In the genomic region with DNA sequence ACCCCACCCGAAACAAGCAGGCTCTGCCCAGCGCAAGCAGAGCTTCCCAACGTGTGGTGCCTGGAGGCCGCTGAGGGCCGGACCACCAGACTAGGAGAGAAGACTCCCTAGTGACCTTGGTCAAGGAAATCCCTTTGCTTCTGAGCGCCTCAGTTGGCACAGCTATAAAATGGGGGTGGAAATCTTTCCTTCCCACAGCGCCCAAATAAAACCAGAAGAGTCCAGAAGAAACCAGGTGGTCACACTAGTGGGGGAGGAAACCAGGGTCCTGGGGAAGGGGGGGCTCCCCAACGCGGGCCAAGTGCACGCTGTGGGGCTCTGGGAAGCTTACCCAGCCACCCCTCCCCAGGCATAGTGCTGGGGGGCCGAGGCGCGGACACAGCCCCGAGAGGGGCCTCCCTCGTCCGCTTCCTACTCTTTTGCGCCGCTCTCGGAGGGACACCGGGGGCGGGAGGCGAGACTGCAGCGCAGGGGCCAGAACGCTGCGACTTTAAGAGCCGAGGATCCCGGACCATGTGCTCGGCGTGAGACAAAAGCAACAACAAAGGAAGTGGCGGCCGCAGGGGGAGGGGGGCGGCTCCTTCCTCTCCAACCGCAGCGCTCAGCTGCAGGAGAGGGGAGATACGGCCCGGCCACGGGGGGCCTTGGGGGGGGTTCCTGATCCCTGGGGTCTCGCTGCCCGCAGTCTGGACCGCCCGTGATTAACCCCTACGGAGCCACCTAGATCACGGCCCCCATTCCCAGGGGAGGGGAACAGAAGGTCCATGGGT, we compare ENCODE assay signal across 8 cellular contexts. TPM values are rescaled to one million over a fixed set of nuclear protein-coding genes. Genes with fewer than 3 reads are reported as not detected.
DNase-seq lines count a peak whose midpoint lies in the region; ATAC-seq, FAIRE-seq and TF ChIP-seq lines count a peak whose summit lies in the region.

No MANE protein-coding gene starts in this region.

- H3K27ac Mint-ChIP-seq in activated naive CD8-positive, alpha-beta T cell treated with anti-CD3 and anti-CD28 coated beads, Interleukin-2, amount 50 U/mL, for 24 hours = peak overlapping the region; percentile 90

- WGBS in pancreas, 2 donors = 2% methylated on average over 37 to 43 of the region's 43 CpGs
- 0 to 1% methylated on average over 32 to 43 of the region's 43 CpGs for WGBS in tibial nerve, 2 donors

- TF ChIP-seq CTCF in pancreas (IDR thresholded peaks at IDR 0.05) = no peak
- no peak for TF ChIP-seq CTCF in tibial nerve (IDR thresholded peaks at IDR 0.05)

- H3K4me1 Mint-ChIP-seq in activated naive CD8-positive, alpha-beta T cell treated with anti-CD3 and anti-CD28 coated beads, Interleukin-2, amount 50 U/mL, for 24 hours = peaks cover 59% of the 10 kb centered on the region

- peak; percentile 84 for DNase-seq in NK-92 treated with Interleukin-12 subunit alpha and Interleukin-12 subunit beta, amount 100 ng/mL, for 24 hours (lab: John Stamatoyannopoulos, UW)
- DNase-seq in NK-92 (lab: John Stamatoyannopoulos, UW; ENCODE audit: unreplicated experiment) = no peak
- DNase-seq in SKM-1 treated with dmso at 0.1 percent for 144 hours (lab: John Stamatoyannopoulos, UW; ENCODE audit: unreplicated experiment) = peak; percentile 70
- peak; percentile 81 for DNase-seq in activated naive CD8-positive, alpha-beta T cell treated with anti-CD3 and anti-CD28 coated beads, Interleukin-2, amount 50 U/mL, for 24 hours
- DNase-seq in cardiac septum (ENCODE audit: low spot score) = peak; percentile 94
- DNase-seq in pancreas = peak; percentile 71 to 88 (median 78)
- peak; percentile 60 to 71 for DNase-seq in tibial nerve (ENCODE audit: low spot score in 2 of 2)

- H3K4me1 ChIP-seq in pancreas (peaks cover 22 to 35% (median 24%) of the 10 kb centered on the region in 3 donors), tibial nerve (peaks cover 3 to 62% (median 50%) of the 10 kb centered on the region in 4 donors)

- H3K27ac ChIP-seq in pancreas (peak overlapping the region; percentile 91 to 97 (median 94)), tibial nerve (peak overlapping the region; percentile 88 to 99 (median 98))

- H3K9me3 ChIP-seq in pancreas (no peaks in the 10 kb centered on the region), tibial nerve (no peaks in the 10 kb centered on the region)

- intact Hi-C loops in cardiac septum (cut with DNase I) (loop anchor here (2.0 to 5.0 kb wide), 2 partner anchors 119 to 470 kb away; a partner anchor contains a TSS), pancreas (cut with DNase I) (no loop called here)

- H3K27me3 ChIP-seq in pancreas (no peaks in the 10 kb centered on the region), tibial nerve (no peaks in the 10 kb centered on the region)

- TF ChIP-seq RAD21 in Ishikawa (IDR thresholded peaks at IDR 0.05; ENCODE audit: low read depth) = no peak

- H3K4me3 ChIP-seq in pancreas (peak overlapping the region; percentile 51 to 92 (median 82)), tibial nerve (peak overlapping the region; percentile 70 to 99 (median 94))

- H3K36me3 ChIP-seq in pancreas = peaks cover 0 to 6% (median 1%) of the 10 kb centered on the region in 3 donors
- peaks cover 0 to 7% (median 7%) of the 10 kb centered on the region in 3 donors for H3K36me3 ChIP-seq in tibial nerve

- H3K4me3 Mint-ChIP-seq in activated naive CD8-positive, alpha-beta T cell treated with anti-CD3 and anti-CD28 coated beads, Interleukin-2, amount 50 U/mL, for 24 hours = peak overlapping the region; percentile 98

- TF ChIP-seq POLR2A in tibial nerve (IDR thresholded peaks at IDR 0.05) = no peak

- peaks cover 8% of the 10 kb centered on the region for H3K36me3 Mint-ChIP-seq in activated naive CD8-positive, alpha-beta T cell treated with anti-CD3 and anti-CD28 coated beads, Interleukin-2, amount 50 U/mL, for 24 hours (ENCODE audit: low read depth)

- no peaks in the 10 kb centered on the region for H3K27me3 Mint-ChIP-seq in activated naive CD8-positive, alpha-beta T cell treated with anti-CD3 and anti-CD28 coated beads, Interleukin-2, amount 50 U/mL, for 24 hours

- no peaks in the 10 kb centered on the region for H3K9me3 Mint-ChIP-seq in activated naive CD8-positive, alpha-beta T cell treated with anti-CD3 and anti-CD28 coated beads, Interleukin-2, amount 50 U/mL, for 24 hours

- TF ChIP-seq EP300 in Ishikawa (IDR thresholded peaks at IDR 0.05; ENCODE audit: borderline replicate concordance) = no peak
- peak; percentile 16 to 29 for TF ChIP-seq EP300 in tibial nerve (IDR thresholded peaks at IDR 0.05)

- peak; percentile 2 for ATAC-seq in activated naive CD8-positive, alpha-beta T cell treated with anti-CD3 and anti-CD28 coated beads, Interleukin-2, amount 50 U/mL, for 24 hours
- ATAC-seq in pancreas = peak; percentile 47 to 63 (median 55)

- FAIRE-seq in pancreas (lab: Jason Lieb, UNC) = no peak

TF ChIP-seq in Ishikawa, 13 proteins besides CTCF, POLR2A, EP300 and RAD21:
- peak; percentile 18; the same call in 1 of the 2 replicates for TF ChIP-seq TAF1 (IDR thresholded peaks at IDR 0.05; ENCODE audit: low read depth)
- TF ChIP-seq, protein P1, sequence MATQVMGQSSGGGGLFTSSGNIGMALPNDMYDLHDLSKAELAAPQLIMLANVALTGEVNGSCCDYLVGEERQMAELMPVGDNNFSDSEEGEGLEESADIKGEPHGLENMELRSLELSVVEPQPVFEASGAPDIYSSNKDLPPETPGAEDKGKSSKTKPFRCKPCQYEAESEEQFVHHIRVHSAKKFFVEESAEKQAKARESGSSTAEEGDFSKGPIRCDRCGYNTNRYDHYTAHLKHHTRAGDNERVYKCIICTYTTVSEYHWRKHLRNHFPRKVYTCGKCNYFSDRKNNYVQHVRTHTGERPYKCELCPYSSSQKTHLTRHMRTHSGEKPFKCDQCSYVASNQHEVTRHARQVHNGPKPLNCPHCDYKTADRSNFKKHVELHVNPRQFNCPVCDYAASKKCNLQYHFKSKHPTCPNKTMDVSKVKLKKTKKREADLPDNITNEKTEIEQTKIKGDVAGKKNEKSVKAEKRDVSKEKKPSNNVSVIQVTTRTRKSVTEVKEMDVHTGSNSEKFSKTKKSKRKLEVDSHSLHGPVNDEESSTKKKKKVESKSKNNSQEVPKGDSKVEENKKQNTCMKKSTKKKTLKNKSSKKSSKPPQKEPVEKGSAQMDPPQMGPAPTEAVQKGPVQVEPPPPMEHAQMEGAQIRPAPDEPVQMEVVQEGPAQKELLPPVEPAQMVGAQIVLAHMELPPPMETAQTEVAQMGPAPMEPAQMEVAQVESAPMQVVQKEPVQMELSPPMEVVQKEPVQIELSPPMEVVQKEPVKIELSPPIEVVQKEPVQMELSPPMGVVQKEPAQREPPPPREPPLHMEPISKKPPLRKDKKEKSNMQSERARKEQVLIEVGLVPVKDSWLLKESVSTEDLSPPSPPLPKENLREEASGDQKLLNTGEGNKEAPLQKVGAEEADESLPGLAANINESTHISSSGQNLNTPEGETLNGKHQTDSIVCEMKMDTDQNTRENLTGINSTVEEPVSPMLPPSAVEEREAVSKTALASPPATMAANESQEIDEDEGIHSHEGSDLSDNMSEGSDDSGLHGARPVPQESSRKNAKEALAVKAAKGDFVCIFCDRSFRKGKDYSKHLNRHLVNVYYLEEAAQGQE (IDR thresholded peaks at IDR 0.05; ENCODE audit: low read depth) = no peak
- peak; percentile 37; the same call in 1 of the 2 replicates for TF ChIP-seq ZBTB7A (IDR thresholded peaks at IDR 0.05; ENCODE audit: low read depth)
- TF ChIP-seq FOXM1 (IDR thresholded peaks at IDR 0.05; ENCODE audit: borderline replicate concordance, low read depth) = no peak
- TF ChIP-seq TCF12 (IDR thresholded peaks at IDR 0.05; ENCODE audit: low read depth) = no peak
- no peak for TF ChIP-seq TEAD4 (IDR thresholded peaks at IDR 0.05)
- no peak for TF ChIP-seq CEBPB (IDR thresholded peaks at IDR 0.05)
- TF ChIP-seq YY1 (IDR thresholded peaks at IDR 0.05; ENCODE audit: low read depth) = no peak
- no peak for TF ChIP-seq NFIC (IDR thresholded peaks at IDR 0.05)
- TF ChIP-seq, protein P2, sequence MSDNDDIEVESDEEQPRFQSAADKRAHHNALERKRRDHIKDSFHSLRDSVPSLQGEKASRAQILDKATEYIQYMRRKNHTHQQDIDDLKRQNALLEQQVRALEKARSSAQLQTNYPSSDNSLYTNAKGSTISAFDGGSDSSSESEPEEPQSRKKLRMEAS (IDR thresholded peaks at IDR 0.05) = peak; percentile 97
- TF ChIP-seq EGR1 (IDR thresholded peaks at IDR 0.05) = no peak
- TF ChIP-seq, protein P3, sequence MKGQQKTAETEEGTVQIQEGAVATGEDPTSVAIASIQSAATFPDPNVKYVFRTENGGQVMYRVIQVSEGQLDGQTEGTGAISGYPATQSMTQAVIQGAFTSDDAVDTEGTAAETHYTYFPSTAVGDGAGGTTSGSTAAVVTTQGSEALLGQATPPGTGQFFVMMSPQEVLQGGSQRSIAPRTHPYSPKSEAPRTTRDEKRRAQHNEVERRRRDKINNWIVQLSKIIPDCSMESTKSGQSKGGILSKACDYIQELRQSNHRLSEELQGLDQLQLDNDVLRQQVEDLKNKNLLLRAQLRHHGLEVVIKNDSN (IDR thresholded peaks at IDR 0.05) = peak; percentile 72
- TF ChIP-seq CREB1 (IDR thresholded peaks at IDR 0.05; ENCODE audit: low read depth) = no peak

RNA-seq across cellular contexts. Expression of a gene that starts 0.9 kb away (rescaled TPM):
- total RNA-seq in cardiac septum (25.4 TPM), pancreas (10 to 100 TPM; 13.8 to 36.6 (median 18.5) TPM), tibial nerve (10 to 100 TPM; 11.1 to 28.5 (median 21.8) TPM)
- polyA plus RNA-seq in pancreas = 10 to 100 TPM; 18.0 to 27.5 TPM

RNA-seq across cellular contexts. Expression of a gene that starts 12.8 kb away (rescaled TPM):
- total RNA-seq in cardiac septum = 0.51 TPM
- 1 to 10 TPM in 1 of 6 donors, under 1 TPM in 4, not detected in 1; 0.19 to 1.1 (median 0.26) TPM for total RNA-seq in pancreas
- under 1 TPM; 0.23 to 0.89 TPM for polyA plus RNA-seq in pancreas
- total RNA-seq in tibial nerve = not detected
